ENCODE assay signal across 8 cellular contexts in genomic region chr4:80335226-80335553, GRCh38. TPM values are rescaled to one million over a fixed set of nuclear protein-coding genes. Genes with fewer than 3 reads are reported as not detected.
DNase-seq lines count a peak whose midpoint lies in the region; ATAC-seq and TF ChIP-seq lines count a peak whose summit lies in the region.

No MANE protein-coding gene starts in this region.

- no peak overlapping the region for H3K27ac Mint-ChIP-seq in T-cell

- H3K36me3 ChIP-seq in prostate gland, result no peaks in the 10 kb centered on the region

- H3K36me3 Mint-ChIP-seq in T-cell, result no peaks in the 10 kb centered on the region

- H3K27me3 Mint-ChIP-seq in T-cell, result peaks cover 5 to 34% of the 10 kb centered on the region in 2 donors

- DNase-seq in GM12864 (ENCODE audit: low read depth), result no peak
- DNase-seq in T-cell, result no peak
- no peak for DNase-seq in fibroblast of pulmonary artery (ENCODE audit: low read depth)
- DNase-seq in prostate gland (ENCODE audit: low spot score), result no peak
- DNase-seq in NCI-H1092 (lab: John Stamatoyannopoulos, UW), result no peak
- DNase-seq in stimulated activated CD4-positive, alpha-beta T cell treated with anti-CD3 and anti-CD28 coated beads, Interleukin-2, amount 100 ng/mL, for 48 hours, result no peak
- no peak for DNase-seq in GM03348 (ENCODE audit: low spot score)

- H3K27me3 ChIP-seq in prostate gland (replicated peaks; ENCODE audit: insufficient read depth), result no peaks in the 10 kb centered on the region

- CTCF ChIA-PET in T-cell (lab: Charles Lee), result interaction anchor here in 1 of 2 donors (0.6 kb wide), 1 partner anchor 9 kb away, joined by 3 read pairs; no protein-coding TSS in a partner anchor

- 13% methylated on average over 3 of the region's 3 CpGs for WGBS in prostate gland

- H3K9me3 Mint-ChIP-seq in T-cell, result no peaks in the 10 kb centered on the region

- H3K4me1 ChIP-seq in prostate gland (replicated peaks), result no peaks in the 10 kb centered on the region

- H3K4me3 ChIP-seq in GM12864 (ENCODE audit: low read depth, low read length) (peak overlapping the region; percentile 56), fibroblast of pulmonary artery (replicated peaks; ENCODE audit: low read depth, low read length) (peak overlapping the region; percentile 73), prostate gland (peak overlapping the region; percentile 42 to 44)

- ATAC-seq in T-cell (replicated peaks in 1 of 4) (no peak), GM21447 (IDR thresholded peaks at IDR 0.05; ENCODE audit: unreplicated experiment) (no peak)

- no peak for TF ChIP-seq POLR2A in prostate gland (IDR thresholded peaks at IDR 0.05)

- H3K4me3 Mint-ChIP-seq in T-cell, result peak overlapping the region; percentile 75 to 89 (median 80)

- H3K27ac ChIP-seq in prostate gland, result no peak overlapping the region

- no peaks in the 10 kb centered on the region for H3K9me3 ChIP-seq in prostate gland

- POLR2A ChIA-PET in T-cell (lab: Charles Lee), result interaction anchor here in 1 of 2 donors (0.7 kb wide), 1 partner anchor 451 kb away, joined by 3 read pairs; no protein-coding TSS in a partner anchor

- no peak for TF ChIP-seq CTCF in GM12864 (IDR thresholded peaks at IDR 0.05; ENCODE audit: low read depth, low read length, missing control alignments)
- no peak for TF ChIP-seq CTCF in fibroblast of pulmonary artery (IDR thresholded peaks at IDR 0.05; ENCODE audit: low read length, missing control alignments)
- TF ChIP-seq CTCF in prostate gland (IDR thresholded peaks at IDR 0.05), result no peak

- intact Hi-C loops in prostate gland (cut with DNase I), result no loop called here

- H3K4me1 Mint-ChIP-seq in T-cell, result peaks cover 8 to 15% (median 14%) of the 10 kb centered on the region in 3 donors

RNA-seq across cellular contexts. Expression of gene CFAP299, which starts 0.3 kb away (rescaled TPM):
- total RNA-seq in T-cell (under 1 TPM in 1 of 5 donors, not detected in 4; 0.35 TPM), prostate gland (under 1 TPM in 1 of 2 donors, not detected in 1; 0.17 TPM)
